ENCODE assay signal across 1 cellular context in the genomic region with DNA sequence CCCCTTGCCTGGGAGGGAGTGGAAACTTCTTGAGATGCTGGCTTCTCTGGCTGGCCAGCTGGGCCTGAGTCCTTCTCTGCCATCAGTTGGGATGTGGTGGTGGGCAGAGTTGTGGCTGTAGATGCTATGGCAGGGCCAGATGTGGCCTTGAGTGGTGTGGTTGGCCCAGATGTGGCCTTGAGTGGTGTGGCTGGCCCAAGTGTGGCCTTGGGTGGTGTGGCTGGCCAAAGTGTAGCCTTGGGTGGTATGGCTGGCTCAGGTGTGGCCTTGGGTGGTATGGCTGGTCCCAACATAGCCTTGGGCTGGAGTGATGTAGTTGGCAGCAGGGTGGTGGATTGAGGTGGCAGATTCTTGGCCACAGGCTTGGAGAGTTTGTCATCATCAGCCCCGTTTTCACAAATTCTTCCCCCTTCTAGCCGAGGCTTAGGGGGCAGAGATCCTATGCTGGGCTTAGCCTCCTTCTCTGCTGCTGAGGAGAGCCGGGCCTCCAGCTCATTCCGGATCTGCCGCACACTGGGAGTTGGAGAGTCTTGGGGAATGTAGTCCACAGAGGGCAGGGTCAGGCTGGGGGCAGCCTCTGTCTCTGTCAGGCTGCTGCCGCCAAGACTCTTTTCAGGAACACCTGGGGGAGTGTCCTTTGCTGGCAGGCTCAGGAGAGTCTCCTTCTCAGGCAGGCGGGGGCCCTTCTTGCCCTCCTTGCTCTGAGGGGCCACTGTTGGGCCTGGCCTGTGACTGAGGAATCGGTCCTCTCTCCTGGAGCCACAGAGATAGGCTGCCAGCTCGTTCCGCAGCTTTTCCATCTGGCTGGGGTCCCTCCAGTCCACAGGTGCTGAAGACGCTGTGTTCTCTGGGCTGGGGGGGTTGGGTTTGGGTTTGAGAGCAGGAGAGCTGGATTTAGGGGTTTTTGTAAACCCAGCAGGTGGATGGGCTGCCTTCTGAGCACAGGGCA.
A peak's percentile ranks its signal among the peaks of the same experiment; 100 is the strongest.
TF ChIP-seq lines count a peak whose summit lies in the region.

No MANE protein-coding gene starts in this region.

TF ChIP-seq in HEK293, 187 proteins besides CTCF, POLR2A, EP300 and RAD21:
- 0 out of 2 replicates have a peak, but pooled peaks have one; percentile 38 for TF ChIP-seq GLI4 (tag by site-specific recombination; IDR thresholded peaks at IDR 0.05)
- no peak for TF ChIP-seq KLF7 (tag by site-specific recombination; IDR thresholded peaks at IDR 0.05; ENCODE audit: borderline replicate concordance)
